In the genomic region with DNA sequence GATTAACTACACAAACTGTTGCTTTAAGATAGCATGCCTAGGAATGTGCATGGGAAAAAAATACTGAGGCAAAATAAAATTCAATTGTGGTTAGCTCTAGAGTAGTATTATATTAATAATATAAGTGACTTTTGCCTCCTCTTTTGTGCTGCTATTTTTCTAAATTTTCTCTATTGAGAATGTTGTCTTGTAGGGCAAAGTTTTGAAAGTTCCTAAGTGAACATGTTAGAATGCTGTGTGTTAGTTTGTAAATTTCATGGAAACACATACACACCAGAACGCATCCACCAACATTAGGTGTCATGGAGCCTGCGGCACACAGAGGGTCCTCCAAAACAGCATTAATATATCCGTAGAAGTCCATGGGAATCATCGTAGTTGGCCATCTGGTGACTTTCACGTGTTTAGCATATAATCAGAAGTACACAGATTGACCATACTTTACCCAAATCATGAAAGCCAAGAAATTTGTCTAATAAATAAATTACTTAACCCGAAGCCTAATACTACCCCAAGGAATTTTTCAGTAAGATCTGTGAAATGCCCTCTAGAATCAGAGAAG, we compare ENCODE assay signal across 1 cellular context.
TF ChIP-seq lines count a peak whose summit lies in the region.

No MANE protein-coding gene starts in this region.

TF ChIP-seq in HepG2, 621 proteins besides CTCF, POLR2A, EP300 and RAD21 (continued from another document):
- TF ChIP-seq, protein P1, sequence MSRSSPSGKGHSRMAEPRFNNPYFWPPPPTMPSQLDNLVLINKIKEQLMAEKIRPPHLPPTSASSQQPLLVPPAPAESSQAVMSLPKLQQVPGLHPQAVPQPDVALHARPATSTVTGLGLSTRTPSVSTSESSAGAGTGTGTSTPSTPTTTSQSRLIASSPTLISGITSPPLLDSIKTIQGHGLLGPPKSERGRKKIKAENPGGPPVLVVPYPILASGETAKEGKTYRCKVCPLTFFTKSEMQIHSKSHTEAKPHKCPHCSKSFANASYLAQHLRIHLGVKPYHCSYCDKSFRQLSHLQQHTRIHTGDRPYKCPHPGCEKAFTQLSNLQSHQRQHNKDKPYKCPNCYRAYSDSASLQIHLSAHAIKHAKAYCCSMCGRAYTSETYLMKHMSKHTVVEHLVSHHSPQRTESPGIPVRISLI (CRISPR knock-in tag; IDR thresholded peaks at IDR 0.05; ENCODE audit: borderline replicate concordance) = 0 out of 2 replicates have a peak, but pooled peaks have one; percentile 3
- TF ChIP-seq, protein P2, sequence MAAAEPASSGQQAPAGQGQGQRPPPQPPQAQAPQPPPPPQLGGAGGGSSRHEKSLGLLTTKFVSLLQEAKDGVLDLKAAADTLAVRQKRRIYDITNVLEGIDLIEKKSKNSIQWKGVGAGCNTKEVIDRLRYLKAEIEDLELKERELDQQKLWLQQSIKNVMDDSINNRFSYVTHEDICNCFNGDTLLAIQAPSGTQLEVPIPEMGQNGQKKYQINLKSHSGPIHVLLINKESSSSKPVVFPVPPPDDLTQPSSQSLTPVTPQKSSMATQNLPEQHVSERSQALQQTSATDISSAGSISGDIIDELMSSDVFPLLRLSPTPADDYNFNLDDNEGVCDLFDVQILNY (CRISPR knock-in tag; conservative IDR thresholded peaks at IDR 0.05) = no peak
- TF ChIP-seq FOXP1 (IDR thresholded peaks at IDR 0.05) (no peak), FOXP1 (CRISPR knock-in tag; IDR thresholded peaks at IDR 0.05) (0 out of 2 replicates have a peak, but pooled peaks have one; percentile 54), NFIC (IDR thresholded peaks at IDR 0.05; ENCODE audit: low read length) (0 out of 2 replicates have a peak, but pooled peaks have one; percentile 9), NAIF1 (CRISPR knock-in tag; IDR thresholded peaks at IDR 0.05; ENCODE audit: borderline replicate concordance) (no peak), ARID2 (CRISPR knock-in tag; IDR thresholded peaks at IDR 0.05; ENCODE audit: borderline replicate concordance) (no peak), ATRX (CRISPR knock-in tag; IDR thresholded peaks at IDR 0.05; ENCODE audit: borderline replicate concordance) (no peak), MTA1 (CRISPR knock-in tag; IDR thresholded peaks at IDR 0.05; ENCODE audit: borderline replicate concordance) (no peak), ZNF3 (CRISPR knock-in tag; IDR thresholded peaks at IDR 0.05) (0 out of 2 replicates have a peak, but pooled peaks have one; percentile 21), ZMAT3 (CRISPR knock-in tag; conservative IDR thresholded peaks at IDR 0.05) (0 out of 2 replicates have a peak, but pooled peaks have one; percentile 10), ZNF205 (CRISPR knock-in tag; IDR thresholded peaks at IDR 0.05) (no peak), SAP130 (CRISPR knock-in tag; IDR thresholded peaks at IDR 0.05; ENCODE audit: low read depth) (0 out of 2 replicates have a peak, but pooled peaks have one; percentile 0), PHF21A (CRISPR knock-in tag; IDR thresholded peaks at IDR 0.05) (peak; percentile 22; the same call in 1 of the 2 replicates), ASH2L (IDR thresholded peaks at IDR 0.05; ENCODE audit: insufficient read length, low read depth, low read length) (peak; percentile 61), KAT7 (CRISPR knock-in tag; IDR thresholded peaks at IDR 0.05; ENCODE audit: borderline replicate concordance) (peak; percentile 15; the same call in 1 of the 2 replicates), ZSCAN9 (CRISPR knock-in tag; IDR thresholded peaks at IDR 0.05; ENCODE audit: borderline replicate concordance) (0 out of 2 replicates have a peak, but pooled peaks have one; percentile 11)
- TF ChIP-seq, protein P3, sequence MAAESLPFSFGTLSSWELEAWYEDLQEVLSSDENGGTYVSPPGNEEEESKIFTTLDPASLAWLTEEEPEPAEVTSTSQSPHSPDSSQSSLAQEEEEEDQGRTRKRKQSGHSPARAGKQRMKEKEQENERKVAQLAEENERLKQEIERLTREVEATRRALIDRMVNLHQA (CRISPR knock-in tag; IDR thresholded peaks at IDR 0.05) = no peak
- TF ChIP-seq, protein P4, sequence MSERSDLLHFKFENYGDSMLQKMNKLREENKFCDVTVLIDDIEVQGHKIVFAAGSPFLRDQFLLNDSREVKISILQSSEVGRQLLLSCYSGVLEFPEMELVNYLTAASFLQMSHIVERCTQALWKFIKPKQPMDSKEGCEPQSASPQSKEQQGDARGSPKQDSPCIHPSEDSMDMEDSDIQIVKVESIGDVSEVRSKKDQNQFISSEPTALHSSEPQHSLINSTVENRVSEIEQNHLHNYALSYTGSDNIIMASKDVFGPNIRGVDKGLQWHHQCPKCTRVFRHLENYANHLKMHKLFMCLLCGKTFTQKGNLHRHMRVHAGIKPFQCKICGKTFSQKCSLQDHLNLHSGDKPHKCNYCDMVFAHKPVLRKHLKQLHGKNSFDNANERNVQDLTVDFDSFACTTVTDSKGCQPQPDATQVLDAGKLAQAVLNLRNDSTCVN (CRISPR knock-in tag; IDR thresholded peaks at IDR 0.05; ENCODE audit: borderline replicate concordance) = peak; percentile 2; the same call in 1 of the 2 replicates
- TF ChIP-seq, protein P5, sequence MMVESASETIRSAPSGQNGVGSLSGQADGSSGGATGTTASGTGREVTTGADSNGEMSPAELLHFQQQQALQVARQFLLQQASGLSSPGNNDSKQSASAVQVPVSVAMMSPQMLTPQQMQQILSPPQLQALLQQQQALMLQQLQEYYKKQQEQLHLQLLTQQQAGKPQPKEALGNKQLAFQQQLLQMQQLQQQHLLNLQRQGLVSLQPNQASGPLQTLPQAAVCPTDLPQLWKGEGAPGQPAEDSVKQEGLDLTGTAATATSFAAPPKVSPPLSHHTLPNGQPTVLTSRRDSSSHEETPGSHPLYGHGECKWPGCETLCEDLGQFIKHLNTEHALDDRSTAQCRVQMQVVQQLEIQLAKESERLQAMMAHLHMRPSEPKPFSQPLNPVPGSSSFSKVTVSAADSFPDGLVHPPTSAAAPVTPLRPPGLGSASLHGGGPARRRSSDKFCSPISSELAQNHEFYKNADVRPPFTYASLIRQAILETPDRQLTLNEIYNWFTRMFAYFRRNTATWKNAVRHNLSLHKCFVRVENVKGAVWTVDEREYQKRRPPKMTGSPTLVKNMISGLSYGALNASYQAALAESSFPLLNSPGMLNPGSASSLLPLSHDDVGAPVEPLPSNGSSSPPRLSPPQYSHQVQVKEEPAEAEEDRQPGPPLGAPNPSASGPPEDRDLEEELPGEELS (CRISPR knock-in tag; IDR thresholded peaks at IDR 0.05) = 0 out of 2 replicates have a peak, but pooled peaks have one; percentile 19
